25 cellular contexts compared by ENCODE assay signal in the genomic region with DNA sequence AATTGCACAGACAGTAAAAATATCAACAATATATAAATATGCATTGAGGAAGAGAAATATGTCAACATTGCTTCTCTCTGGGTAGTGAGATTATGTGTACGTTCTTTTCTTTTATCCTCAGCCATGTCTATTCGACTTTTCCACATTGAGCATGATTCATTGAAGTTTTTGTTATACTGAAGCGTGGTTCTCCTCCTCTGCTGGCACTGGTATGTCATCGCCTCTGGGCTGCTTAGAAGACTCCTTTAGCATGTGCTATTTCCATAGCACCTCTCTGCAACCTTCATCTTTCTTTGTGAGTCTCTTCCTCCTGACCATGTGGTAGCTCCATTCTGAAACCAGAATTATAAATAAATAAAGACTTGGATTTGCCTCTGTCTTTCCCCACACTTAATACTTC.
DNase-seq lines count a peak whose midpoint lies in the region; ATAC-seq and TF ChIP-seq lines count a peak whose summit lies in the region.
"Had no signal": no experiment of that assay in that cellular context is flagged by ENCODE, and none has a peak within 500 bp of the region (broad histone marks: within the 10 kb centered on the region; RNA-seq: fewer than 3 reads in every experiment).

No MANE protein-coding gene starts in this region.

- TF ChIP-seq POLR2A in uterus (IDR thresholded peaks at IDR 0.05), result no peak

- POLR2A ChIA-PET in activated CD4-positive, alpha-beta T cell treated with anti-CD3 and anti-CD28 coated beads for 36 hours (lab: Charles Lee), result no interaction called here

- H3K36me3 Mint-ChIP-seq in activated CD4-positive, alpha-beta T cell treated with anti-CD3 and anti-CD28 coated beads for 36 hours (ENCODE audit: low read depth), result no peaks in the 10 kb centered on the region
- peaks cover 2% of the 10 kb centered on the region for H3K36me3 Mint-ChIP-seq in activated naive CD8-positive, alpha-beta T cell treated with anti-CD3 and anti-CD28 coated beads, Interleukin-2, amount 50 U/mL, for 24 hours (ENCODE audit: low read depth)
- peaks cover 2% of the 10 kb centered on the region for H3K36me3 Mint-ChIP-seq in osteocyte (ENCODE audit: unreplicated experiment)
- H3K36me3 Mint-ChIP-seq: immature natural killer cell had no signal

- H3K27ac ChIP-seq in uterus, result no peak overlapping the region
- H3K27ac ChIP-seq: 22Rv1, body of pancreas, hepatocyte, HL-60, left ventricle myocardium inferior had no signal

- no peaks in the 10 kb centered on the region for H3K27me3 Mint-ChIP-seq in activated CD4-positive, alpha-beta T cell treated with anti-CD3 and anti-CD28 coated beads for 36 hours
- H3K27me3 Mint-ChIP-seq in activated naive CD8-positive, alpha-beta T cell treated with anti-CD3 and anti-CD28 coated beads, Interleukin-2, amount 50 U/mL, for 24 hours, result no peaks in the 10 kb centered on the region
- H3K27me3 Mint-ChIP-seq in osteocyte (ENCODE audit: unreplicated experiment), result no peaks in the 10 kb centered on the region
- H3K27me3 Mint-ChIP-seq: progenitor cell of endocrine pancreas had no signal

- H3K4me3 ChIP-seq in uterus, result no peak overlapping the region
- H3K4me3 ChIP-seq: body of pancreas, hepatocyte, left ventricle myocardium inferior had no signal

- peaks cover 62% of the 10 kb centered on the region for H3K4me1 Mint-ChIP-seq in activated CD4-positive, alpha-beta T cell treated with anti-CD3 and anti-CD28 coated beads for 36 hours
- peaks cover 84% of the 10 kb centered on the region for H3K4me1 Mint-ChIP-seq in activated naive CD8-positive, alpha-beta T cell treated with anti-CD3 and anti-CD28 coated beads, Interleukin-2, amount 50 U/mL, for 24 hours
- peaks cover 75% of the 10 kb centered on the region for H3K4me1 Mint-ChIP-seq in osteocyte (ENCODE audit: unreplicated experiment)

- peak; percentile 57 for DNase-seq in activated CD4-positive, alpha-beta T cell treated with anti-CD3 and anti-CD28 coated beads for 36 hours
- DNase-seq in activated CD4-positive, alpha-beta T cell treated with anti-CD3 and anti-CD28 coated beads, Interleukin-2, amount 50 U/mL, for 1 hour, result no peak
- DNase-seq in HCEC 1CT (peak; percentile 30), osteocyte (ENCODE audit: extremely low spot score, unreplicated experiment) (no peak), SKM-1 treated with dmso at 0.1 percent for 144 hours (lab: John Stamatoyannopoulos, UW; ENCODE audit: unreplicated experiment) (no peak), uterus (no peak)
- DNase-seq in activated naive CD8-positive, alpha-beta T cell treated with anti-CD3 and anti-CD28 coated beads, Interleukin-2, amount 50 U/mL, for 24 hours, result no peak
- DNase-seq: activated naive CD4-positive, alpha-beta T cell treated with anti-CD3 and anti-CD28 coated beads, Interleukin-2, amount 50 U/mL, for 16 hours; body of pancreas; COR-L47; DND-41; effector CD8-positive, alpha-beta T cell; immature natural killer cell; left ventricle myocardium inferior; midbrain; NCI-H1105; NCI-H2029; OCI-M1; Right ventricle myocardium superior had no signal

- CTCF ChIA-PET in activated CD4-positive, alpha-beta T cell treated with anti-CD3 and anti-CD28 coated beads for 36 hours (lab: Charles Lee), result interaction anchor here (0.7 to 1.3 kb wide), 3 partner anchors 14 to 376 kb away, joined by 3 to 4 read pairs (median 4); no protein-coding TSS in a partner anchor

- H3K36me3 ChIP-seq in uterus, result no peaks in the 10 kb centered on the region
- H3K36me3 ChIP-seq: left ventricle myocardium inferior had no signal

- no peaks in the 10 kb centered on the region for H3K9me3 Mint-ChIP-seq in activated CD4-positive, alpha-beta T cell treated with anti-CD3 and anti-CD28 coated beads for 36 hours (ENCODE audit: low read depth)
- H3K9me3 Mint-ChIP-seq in activated naive CD8-positive, alpha-beta T cell treated with anti-CD3 and anti-CD28 coated beads, Interleukin-2, amount 50 U/mL, for 24 hours, result no peaks in the 10 kb centered on the region
- H3K9me3 Mint-ChIP-seq in osteocyte (ENCODE audit: unreplicated experiment), result no peaks in the 10 kb centered on the region
- H3K9me3 Mint-ChIP-seq: immature natural killer cell had no signal

- peak; percentile 63 for ATAC-seq in activated CD4-positive, alpha-beta T cell treated with anti-CD3 and anti-CD28 coated beads for 36 hours
- peak; percentile 48 for ATAC-seq in activated naive CD8-positive, alpha-beta T cell treated with anti-CD3 and anti-CD28 coated beads, Interleukin-2, amount 50 U/mL, for 24 hours
- ATAC-seq in HG03378 (IDR thresholded peaks at IDR 0.05; ENCODE audit: unreplicated experiment), result no peak
- ATAC-seq: body of pancreas, HepG2 had no signal

- no peak overlapping the region for H3K4me3 Mint-ChIP-seq in activated CD4-positive, alpha-beta T cell treated with anti-CD3 and anti-CD28 coated beads for 36 hours
- H3K4me3 Mint-ChIP-seq in activated naive CD8-positive, alpha-beta T cell treated with anti-CD3 and anti-CD28 coated beads, Interleukin-2, amount 50 U/mL, for 24 hours, result no peak overlapping the region
- no peak overlapping the region for H3K4me3 Mint-ChIP-seq in osteocyte (ENCODE audit: unreplicated experiment)
- H3K4me3 Mint-ChIP-seq: immature natural killer cell had no signal

- intact Hi-C loops in activated CD4-positive, alpha-beta T cell treated with anti-CD3 and anti-CD28 coated beads for 36 hours (cut with DNase I, micrococcal nuclease), result loop anchor here (5.0 to 10.0 kb wide), 3 partner anchors 98 to 270 kb away; no protein-coding TSS in a partner anchor
- intact Hi-C loops in uterus (cut with DNase I; ENCODE audit: low total_unique reads), result no loop called here

- H3K27me3 ChIP-seq in uterus, result no peaks in the 10 kb centered on the region
- H3K27me3 ChIP-seq: body of pancreas, hepatocyte had no signal

- no peaks in the 10 kb centered on the region for H3K4me1 ChIP-seq in uterus
- H3K4me1 ChIP-seq: body of pancreas had no signal

- H3K27ac Mint-ChIP-seq in activated CD4-positive, alpha-beta T cell treated with anti-CD3 and anti-CD28 coated beads for 36 hours, result peak overlapping the region; percentile 61
- H3K27ac Mint-ChIP-seq in activated naive CD8-positive, alpha-beta T cell treated with anti-CD3 and anti-CD28 coated beads, Interleukin-2, amount 50 U/mL, for 24 hours, result peak overlapping the region; percentile 83
- peak overlapping the region; percentile 43 for H3K27ac Mint-ChIP-seq in osteocyte (ENCODE audit: unreplicated experiment)
- H3K27ac Mint-ChIP-seq: immature natural killer cell, progenitor cell of endocrine pancreas had no signal

- no peak for TF ChIP-seq CTCF in osteocyte (IDR thresholded peaks at IDR 0.05)
- no peak for TF ChIP-seq CTCF in uterus (IDR thresholded peaks at IDR 0.05)

- H3K9me3 ChIP-seq in uterus, result no peaks in the 10 kb centered on the region
- H3K9me3 ChIP-seq: body of pancreas had no signal

Comparison
In these comparisons a context has a peak if more than half of its experiments do, and no peak if none do; other contexts are left out.
1. DNase-seq: peak in activated CD4-positive, alpha-beta T cell treated with anti-CD3 and anti-CD28 coated beads for 36 hours (single experiment) and HCEC 1CT (single experiment); none in activated CD4-positive, alpha-beta T cell treated with anti-CD3 and anti-CD28 coated beads, Interleukin-2, amount 50 U/mL, for 1 hour (single experiment), activated naive CD8-positive, alpha-beta T cell treated with anti-CD3 and anti-CD28 coated beads, Interleukin-2, amount 50 U/mL, for 24 hours (single experiment), osteocyte (single experiment), SKM-1 treated with dmso at 0.1 percent for 144 hours (single experiment) and uterus (0 of 2).
2. Peak in every context shown above with its lines, with median percentiles within 50 percentile points of each other: H3K27ac Mint-ChIP-seq.